28 cellular contexts compared by ENCODE assay signal in the genomic region with DNA sequence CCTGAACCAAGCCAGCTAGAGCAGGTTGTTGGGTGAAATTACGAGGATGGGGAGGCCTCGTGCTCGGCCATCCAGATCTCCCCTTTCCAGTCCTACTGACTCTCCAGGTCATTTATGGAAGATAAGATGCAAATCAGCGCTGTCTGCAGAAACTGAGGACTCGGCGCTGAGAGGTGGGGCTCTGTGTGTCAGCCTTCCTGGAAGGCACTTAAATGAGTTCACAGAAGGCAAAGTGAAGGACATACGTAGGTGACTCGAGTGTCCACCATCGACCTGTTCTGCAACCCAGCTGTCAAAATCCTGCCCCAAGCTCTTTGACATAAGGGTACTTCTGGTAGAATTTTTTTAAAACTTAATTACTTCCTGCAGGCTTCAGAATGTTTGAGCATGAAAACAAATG.
A peak's percentile ranks its signal among the peaks of the same experiment; 100 is the strongest.
DNase-seq lines count a peak whose midpoint lies in the region; ATAC-seq, FAIRE-seq and TF ChIP-seq lines count a peak whose summit lies in the region.
"Had no signal": no experiment of that assay in that cellular context is flagged by ENCODE, and none has a peak within 500 bp of the region (broad histone marks: within the 10 kb centered on the region; RNA-seq: fewer than 3 reads in every experiment).

No MANE protein-coding gene starts in this region.

- H3K9me3 ChIP-seq in HepG2 (ENCODE audit: low read length) (no peaks in the 10 kb centered on the region), right lobe of liver (no peaks in the 10 kb centered on the region), kidney (ENCODE audit: control insufficient read depth in 1 of 2, low read length in 2 of 2) (no peaks in the 10 kb centered on the region)
- H3K9me3 ChIP-seq: A549, left ventricle myocardium inferior had no signal

- no TSS peak for BruUV-seq in HepG2 (replicated peaks; lab: Mats Ljungman, UMichigan)

- H3K27me3 ChIP-seq in HepG2 (ENCODE audit: control insufficient read depth in 1 of 2, insufficient read depth in 2 of 2, low read length in 2 of 2) (peaks cover 4 to 78% of the 10 kb centered on the region in 2 experiments), right lobe of liver (no peaks in the 10 kb centered on the region)

- TF ChIP-seq EP300 in HepG2 (IDR thresholded peaks at IDR 0.05; ENCODE audit: low read depth in 2 of 2, low read length in 2 of 2) (no peak), HepG2 (CRISPR knock-in tag; IDR thresholded peaks at IDR 0.05; ENCODE audit: borderline replicate concordance) (no peak)

- peak overlapping the region; percentile 37 for H3K4me2 ChIP-seq in HepG2 (ENCODE audit: low read depth, low read length)
- H3K4me2 ChIP-seq: A549 had no signal

- in situ Hi-C loops in HepG2 (cut with HindIII; ENCODE audit: extremely low pct_ligation_motif_present, low pct_unique_long_range_greater_than_20kb) = no loop called here

- intact Hi-C loops in HepG2 (cut with micrococcal nuclease; ENCODE audit: unreplicated experiment) (no loop called here), right lobe of liver (cut with DNase I) (no loop called here), kidney (cut with DNase I) (no loop called here)
- intact Hi-C loops in activated naive CD4-positive, alpha-beta T cell treated with anti-CD3 and anti-CD28 coated beads for 36 hours (cut with micrococcal nuclease) = no loop called here

- H3K27me3 Mint-ChIP-seq in activated T-cell treated with anti-CD3 and anti-CD28 coated beads, Interleukin-2, amount 50 U/mL, for 72 hours (ENCODE audit: low read depth) = peaks cover 28% of the 10 kb centered on the region
- H3K27me3 Mint-ChIP-seq in activated naive CD4-positive, alpha-beta T cell treated with anti-CD3 and anti-CD28 coated beads for 36 hours (ENCODE audit: low read depth) = peaks cover 12% of the 10 kb centered on the region

- H3K4me3 Mint-ChIP-seq in activated T-cell treated with anti-CD3 and anti-CD28 coated beads, Interleukin-2, amount 50 U/mL, for 72 hours = no peak overlapping the region
- H3K4me3 Mint-ChIP-seq in activated naive CD4-positive, alpha-beta T cell treated with anti-CD3 and anti-CD28 coated beads for 36 hours = no peak overlapping the region
- H3K4me3 Mint-ChIP-seq: activated naive CD8-positive, alpha-beta T cell treated with anti-CD3 and anti-CD28 coated beads, Interleukin-2, amount 50 U/mL, for 24 hours; central memory CD8-positive, alpha-beta T cell; naive thymus-derived CD4-positive, alpha-beta T cell; stimulated activated naive CD8-positive, alpha-beta T cell treated with anti-CD3 and anti-CD28 coated beads, Interleukin-15, Interleukin-2, amounts not matched to agents 100 ng/mL and 50 ng/mL, for 24 hours had no signal

- no peaks in the 10 kb centered on the region for H3K79me2 ChIP-seq in HepG2 (ENCODE audit: insufficient read depth, low read length)

- FAIRE-seq in HepG2 (lab: Jason Lieb, UNC) (no peak), kidney (lab: Jason Lieb, UNC) (no peak)
- FAIRE-seq: A549, endothelial cell of umbilical vein, GM19239 had no signal

- no peaks in the 10 kb centered on the region for H3K9me3 Mint-ChIP-seq in activated T-cell treated with anti-CD3 and anti-CD28 coated beads, Interleukin-2, amount 50 U/mL, for 72 hours
- no peaks in the 10 kb centered on the region for H3K9me3 Mint-ChIP-seq in activated naive CD4-positive, alpha-beta T cell treated with anti-CD3 and anti-CD28 coated beads for 36 hours
- H3K9me3 Mint-ChIP-seq: activated naive CD8-positive, alpha-beta T cell treated with anti-CD3 and anti-CD28 coated beads, Interleukin-2, amount 50 U/mL, for 24 hours; central memory CD8-positive, alpha-beta T cell; stimulated activated naive CD8-positive, alpha-beta T cell treated with anti-CD3 and anti-CD28 coated beads, Interleukin-15, Interleukin-2, amounts not matched to agents 100 ng/mL and 50 ng/mL, for 24 hours had no signal

- POLR2A ChIA-PET in HepG2 (lab: Yijun Ruan, JAX) = no interaction called here

- TF ChIP-seq CTCF in HepG2 (CRISPR knock-in tag; IDR thresholded peaks at IDR 0.05) (no peak), right lobe of liver (IDR thresholded peaks at IDR 0.05) (no peak), kidney (IDR thresholded peaks at IDR 0.05; ENCODE audit: borderline replicate concordance, extremely low read depth, insufficient read depth) (no peak), omental fat pad (IDR thresholded peaks at IDR 0.05) (no peak)

- CTCF ChIA-PET in HepG2 (lab: Yijun Ruan, JAX; ENCODE audit: low intra/inter-chr PET ratio, low total read pairs) = no interaction called here
- CTCF ChIA-PET in activated naive CD4-positive, alpha-beta T cell treated with anti-CD3 and anti-CD28 coated beads for 36 hours (lab: Charles Lee) = no interaction called here

- ATAC-seq in HepG2 (no peak), right lobe of liver (no peak), HG03095 (IDR thresholded peaks at IDR 0.05; ENCODE audit: unreplicated experiment) (no peak), omental fat pad (ENCODE audit: low FRiP score) (no peak)
- no peak for ATAC-seq in activated T-cell treated with anti-CD3 and anti-CD28 coated beads, Interleukin-2, amount 50 U/mL, for 72 hours (replicated peaks in 1 of 2)
- ATAC-seq: A549; activated naive CD8-positive, alpha-beta T cell treated with anti-CD3 and anti-CD28 coated beads, Interleukin-2, amount 50 U/mL, for 24 hours; naive thymus-derived CD4-positive, alpha-beta T cell had no signal

- H3K9ac ChIP-seq in HepG2 (ENCODE audit: insufficient read depth, low read depth, low read length) (no peak overlapping the region), kidney (ENCODE audit: low read length in 2 of 2) (no peak overlapping the region)

- no peak overlapping the region for H3K27ac Mint-ChIP-seq in activated T-cell treated with anti-CD3 and anti-CD28 coated beads, Interleukin-2, amount 50 U/mL, for 72 hours
- H3K27ac Mint-ChIP-seq in activated naive CD4-positive, alpha-beta T cell treated with anti-CD3 and anti-CD28 coated beads for 36 hours = no peak overlapping the region
- H3K27ac Mint-ChIP-seq: activated naive CD8-positive, alpha-beta T cell treated with anti-CD3 and anti-CD28 coated beads, Interleukin-2, amount 50 U/mL, for 24 hours; naive thymus-derived CD4-positive, alpha-beta T cell; stimulated activated naive CD8-positive, alpha-beta T cell treated with anti-CD3 and anti-CD28 coated beads, Interleukin-15, Interleukin-2, amounts not matched to agents 100 ng/mL and 50 ng/mL, for 24 hours had no signal

- no peak overlapping the region for H3K27ac ChIP-seq in HepG2 (ENCODE audit: extremely low read length, insufficient read depth, low read length)
- H3K27ac ChIP-seq in right lobe of liver = no peak overlapping the region
- H3K27ac ChIP-seq in kidney (ENCODE audit: low read depth in 2 of 2, low read length in 2 of 2) = no peak overlapping the region
- H3K27ac ChIP-seq: A549, left ventricle myocardium inferior had no signal

- H2AFZ ChIP-seq in HepG2 (ENCODE audit: low read length) = peak overlapping the region; percentile 57

- H3K4me3 ChIP-seq in HepG2 (replicated peaks in 1 of 3; ENCODE audit: insufficient read depth in 1 of 3, low read depth in 2 of 3, low read length in 3 of 3) = no peak overlapping the region
- H3K4me3 ChIP-seq in right lobe of liver = no peak overlapping the region
- no peak overlapping the region for H3K4me3 ChIP-seq in kidney (ENCODE audit: low read length in 2 of 2)
- H3K4me3 ChIP-seq: A549, left ventricle myocardium inferior had no signal

- no peaks in the 10 kb centered on the region for H4K20me1 ChIP-seq in HepG2 (ENCODE audit: insufficient read depth, low read length)

- no peak for DNase-seq in HepG2 (ENCODE audit: low spot score)
- DNase-seq in right lobe of liver = no peak
- DNase-seq in NCI-H526 treated with DMSO at 0.1 percent for 48 hours (lab: John Stamatoyannopoulos, UW) = peak; percentile 30
- peak; percentile 37 for DNase-seq in kidney
- DNase-seq in activated T-cell treated with anti-CD3 and anti-CD28 coated beads, Interleukin-2, amount 50 U/mL, for 72 hours = no peak
- no peak for DNase-seq in omental fat pad (ENCODE audit: low spot score)
- no peak for DNase-seq in activated naive CD4-positive, alpha-beta T cell treated with anti-CD3 and anti-CD28 coated beads for 36 hours
- DNase-seq: activated CD4-positive, alpha-beta T cell treated with anti-CD3 and anti-CD28 coated beads for 48 hours; activated gamma-delta T cell; activated naive CD8-positive, alpha-beta T cell treated with anti-CD3 and anti-CD28 coated beads, Interleukin-2, amount 50 U/mL, for 24 hours; activated T-cell treated with anti-CD3 and anti-CD28 coated beads, Interleukin-2, amount 50 U/mL, for 1 hour; dermis blood vessel endothelial cell; DMS53; GF-D8; left ventricle myocardium inferior; midbrain; naive thymus-derived CD4-positive, alpha-beta T cell; NCI-H1048; NCI-H187; NCI-H2227 treated with DMSO at 0.1 percent for 48 hours; occipital lobe; Right ventricle myocardium superior had no signal

- no peaks in the 10 kb centered on the region for H3K36me3 Mint-ChIP-seq in activated T-cell treated with anti-CD3 and anti-CD28 coated beads, Interleukin-2, amount 50 U/mL, for 72 hours (ENCODE audit: insufficient read depth in 2 of 2)
- no peaks in the 10 kb centered on the region for H3K36me3 Mint-ChIP-seq in activated naive CD4-positive, alpha-beta T cell treated with anti-CD3 and anti-CD28 coated beads for 36 hours (ENCODE audit: low read depth)
- H3K36me3 Mint-ChIP-seq: naive thymus-derived CD4-positive, alpha-beta T cell had no signal

- H3K4me1 ChIP-seq in HepG2 (ENCODE audit: insufficient read depth, low read length) (peaks cover 9% of the 10 kb centered on the region), right lobe of liver (no peaks in the 10 kb centered on the region), kidney (ENCODE audit: control insufficient read depth in 1 of 2, insufficient read depth in 1 of 2, low read depth in 1 of 2, low read length in 2 of 2) (peaks cover 8% of the 10 kb centered on the region in 2 donors)
- H3K4me1 ChIP-seq: A549 had no signal

- 54% methylated on average over 9 of the region's 9 CpGs for WGBS in HepG2 (ENCODE audit: low lambda C conversion rate)
- 72% methylated on average over 7 of the region's 9 CpGs for WGBS in right lobe of liver (ENCODE audit: insufficient coverage, low coverage, low lambda C conversion rate, missing lambda C conversion rate)

- TF ChIP-seq POLR2A in HepG2 (IDR thresholded peaks at IDR 0.05; ENCODE audit: insufficient read depth in 1 of 2, low read depth in 2 of 2, low read length in 2 of 2) (no peak), right lobe of liver (IDR thresholded peaks at IDR 0.05) (no peak)

- no peak for TF ChIP-seq RAD21 in HepG2 (CRISPR knock-in tag; IDR thresholded peaks at IDR 0.05)

- H3K36me3 ChIP-seq in HepG2 (replicated peaks in 1 of 2; ENCODE audit: control insufficient read depth in 1 of 2, insufficient read depth in 2 of 2, low read length in 2 of 2) = no peaks in the 10 kb centered on the region
- no peaks in the 10 kb centered on the region for H3K36me3 ChIP-seq in right lobe of liver
- H3K36me3 ChIP-seq in kidney (ENCODE audit: control insufficient read depth in 1 of 2, insufficient read depth in 2 of 2, low read length in 2 of 2) = peaks cover 29 to 47% of the 10 kb centered on the region in 2 donors

- H3K4me1 Mint-ChIP-seq in activated T-cell treated with anti-CD3 and anti-CD28 coated beads, Interleukin-2, amount 50 U/mL, for 72 hours (ENCODE audit: low read depth) = no peaks in the 10 kb centered on the region
- H3K4me1 Mint-ChIP-seq in activated naive CD4-positive, alpha-beta T cell treated with anti-CD3 and anti-CD28 coated beads for 36 hours (ENCODE audit: low read depth) = no peaks in the 10 kb centered on the region
- H3K4me1 Mint-ChIP-seq: central memory CD8-positive, alpha-beta T cell had no signal

Comparison
In these comparisons a context has a peak if more than half of its experiments do, and no peak if none do; other contexts are left out.
1. DNase-seq: peak in NCI-H526 treated with DMSO at 0.1 percent for 48 hours (single experiment) and kidney (single experiment); none in HepG2 (single experiment), right lobe of liver (0 of 3), activated T-cell treated with anti-CD3 and anti-CD28 coated beads, Interleukin-2, amount 50 U/mL, for 72 hours (0 of 2), omental fat pad (single experiment) and activated naive CD4-positive, alpha-beta T cell treated with anti-CD3 and anti-CD28 coated beads for 36 hours (single experiment).